8 cellular contexts compared by ENCODE assay signal in genomic region chr17:30476726-30477082, GRCh38. TPM values are rescaled to one million over a fixed set of nuclear protein-coding genes. Genes with fewer than 3 reads are reported as not detected.
DNase-seq lines count a peak whose midpoint lies in the region; ATAC-seq, FAIRE-seq and TF ChIP-seq lines count a peak whose summit lies in the region.

No MANE protein-coding gene starts in this region.

- no peak overlapping the region for H2AK5ac ChIP-seq in H1 (ENCODE audit: low read depth, low read length)

- H3K27ac ChIP-seq in SU-DHL-6 (ENCODE audit: low read depth, low read length) (no peak overlapping the region), H1 (ENCODE audit: low read depth, low read length) (no peak overlapping the region), muscle layer of duodenum (ENCODE audit: low read length) (peak overlapping the region; percentile 94)

- H4K91ac ChIP-seq in H1 (replicated peaks; ENCODE audit: insufficient read length, low read length) = no peak overlapping the region

- no peak overlapping the region; the same call in 1 of the 2 replicates for H2BK5ac ChIP-seq in H1 (ENCODE audit: low read depth, low read length)

- TF ChIP-seq POLR2A in H1 (IDR thresholded peaks at IDR 0.05; ENCODE audit: control extremely low read depth in 1 of 2, low read depth in 2 of 2, low read length in 2 of 2) (no peak), lower leg skin (IDR thresholded peaks at IDR 0.05) (no peak)

- H4K20me1 ChIP-seq in SU-DHL-6 (ENCODE audit: low read depth, low read length) (no peaks in the 10 kb centered on the region), H1 (replicated peaks in 1 of 2; ENCODE audit: control insufficient read depth in 1 of 2, insufficient read depth in 2 of 2, low read length in 2 of 2) (no peaks in the 10 kb centered on the region)

- H2BK12ac ChIP-seq in H1 (ENCODE audit: low read depth, low read length) = peak overlapping the region; percentile 29; the same call in 1 of the 2 replicates

- H3K9ac ChIP-seq in SU-DHL-6 (ENCODE audit: low read length) (peak overlapping the region; percentile 83), H1 (replicated peaks in 1 of 4; ENCODE audit: extremely low read depth in 1 of 4, low read depth in 3 of 4, low read length in 3 of 4) (0 out of 7 replicates have a peak overlapping the region, but pooled peaks of 1 of the 4 experiments have one; percentile 95)

- no peaks in the 10 kb centered on the region for H3K9me2 ChIP-seq in SU-DHL-6 (replicated peaks; ENCODE audit: insufficient read depth, low read length)

- no peaks in the 10 kb centered on the region for H3K79me1 ChIP-seq in H1 (ENCODE audit: low read depth, low read length)

- peaks cover 3% of the 10 kb centered on the region; the same call in 1 of the 2 replicates for H3K23me2 ChIP-seq in H1 (ENCODE audit: low read depth, low read length)

- peak overlapping the region; percentile 30 for H3K4me3 ChIP-seq in SU-DHL-6 (ENCODE audit: insufficient read depth, low read length, poor library complexity, severe bottlenecking)
- peak overlapping the region; percentile 16 to 90 (median 86); a peak in 5 of 8 replicates for H3K4me3 ChIP-seq in H1 (ENCODE audit: extremely low read depth in 1 of 4, insufficient read depth in 2 of 4, low read depth in 3 of 4, low read length in 4 of 4)
- peak overlapping the region; percentile 77 to 98 for H3K4me3 ChIP-seq in muscle layer of duodenum (ENCODE audit: low read depth in 1 of 2, low read length in 2 of 2)
- H3K4me3 ChIP-seq in lower leg skin (ENCODE audit: low read depth, poor library complexity, severe bottlenecking) = no peak overlapping the region

- H3K4me2 ChIP-seq in SU-DHL-6 (ENCODE audit: low read depth, low read length, poor library complexity, severe bottlenecking) = peak overlapping the region; percentile 52
- peak overlapping the region; percentile 40 to 69 for H3K4me2 ChIP-seq in H1 (ENCODE audit: insufficient read depth in 1 of 2, low read depth in 2 of 2, low read length in 2 of 2)

- DNase-seq in H1 (ENCODE audit: low read depth in 1 of 2, low spot score in 2 of 2) = peak in 1 of 2 experiments; percentile 51
- DNase-seq in lower leg skin (ENCODE audit: low spot score in 2 of 2) = no peak
- DNase-seq in middle frontal gyrus (ENCODE audit: extremely low spot score, low spot score) = no peak

- H2BK120ac ChIP-seq in H1 (replicated peaks; ENCODE audit: low read depth, low read length) = no peak overlapping the region

- H3K9me3 ChIP-seq in SU-DHL-6 (ENCODE audit: insufficient read depth, low read length) = no peaks in the 10 kb centered on the region
- H3K9me3 ChIP-seq in H1 (ENCODE audit: insufficient read depth in 2 of 2, low read depth in 1 of 2, low read length in 1 of 2) = no peaks in the 10 kb centered on the region
- H3K9me3 ChIP-seq in muscle layer of duodenum (ENCODE audit: control insufficient read depth in 1 of 2, low read length in 2 of 2) = no peaks in the 10 kb centered on the region

- H4K5ac ChIP-seq in H1 (ENCODE audit: insufficient read length, low read depth, low read length) = no peak overlapping the region

- intact Hi-C loops in lower leg skin (cut with DNase I; ENCODE audit: low total_unique reads) = no loop called here

- H3K14ac ChIP-seq in H1 (ENCODE audit: insufficient read length) = no peak overlapping the region

- WGBS in H1 (ENCODE audit: extremely low coverage in 1 of 2, insufficient coverage in 1 of 2, insufficient read length in 1 of 2, insufficient replicate concordance in 2 of 2, low coverage in 1 of 2, low lambda C conversion rate in 2 of 2, missing lambda C conversion rate in 1 of 2), 2 experiments = 58% methylated on average over 7 of the region's 7 CpGs; no CpG with 5 or more reads in 1 of the 2 experiments
- WGBS in lower leg skin, 2 donors = 15 to 17% methylated on average over 7 of the region's 7 CpGs

- ATAC-seq in GM18519 (IDR thresholded peaks at IDR 0.05; ENCODE audit: low FRiP score, unreplicated experiment) = peak; percentile 4
- peak; percentile 17 for ATAC-seq in HG02973 (IDR thresholded peaks at IDR 0.05; ENCODE audit: unreplicated experiment)
- ATAC-seq in GM21360 (IDR thresholded peaks at IDR 0.05; ENCODE audit: unreplicated experiment) = no peak

- no peak for TF ChIP-seq RAD21 in H1 (IDR thresholded peaks at IDR 0.05 in 1 of 2, conservative IDR thresholded peaks at IDR 0.05 in 1 of 2; ENCODE audit: low read depth in 2 of 2, low read length in 2 of 2)

- no peak overlapping the region for H3K23ac ChIP-seq in H1 (ENCODE audit: insufficient read length)

- H3K56ac ChIP-seq in H1 (replicated peaks; ENCODE audit: insufficient read length, low read depth, low read length) = no peak overlapping the region

- no peak for FAIRE-seq in H1 (lab: Jason Lieb, UNC)

- H4K8ac ChIP-seq in H1 (ENCODE audit: extremely low read depth, insufficient read depth, low read length) = no peak overlapping the region

- peaks cover 0 to 3% (median 0%) of the 10 kb centered on the region in 4 experiments; a peak in 1 of 7 replicates for H3K4me1 ChIP-seq in H1 (replicated peaks in 1 of 4; ENCODE audit: control insufficient read depth in 3 of 4, insufficient read depth in 4 of 4, low read length in 3 of 4)
- peaks cover 4 to 13% of the 10 kb centered on the region in 2 donors for H3K4me1 ChIP-seq in muscle layer of duodenum (ENCODE audit: control insufficient read depth in 1 of 2, insufficient read depth in 2 of 2, low read length in 2 of 2)

- H3K4ac ChIP-seq in H1 (replicated peaks; ENCODE audit: insufficient read length, low read depth, low read length) = no peak overlapping the region

- H3K36me3 ChIP-seq in SU-DHL-6 (ENCODE audit: low read length) (peaks cover 4% of the 10 kb centered on the region; the same call in 1 of the 2 replicates), H1 (ENCODE audit: control insufficient read depth in 2 of 4, insufficient read depth in 4 of 4, low read length in 3 of 4) (peaks cover 0 to 11% (median 4%) of the 10 kb centered on the region in 4 experiments; a peak in 3 of 8 replicates), muscle layer of duodenum (ENCODE audit: control insufficient read depth in 1 of 2, insufficient read depth in 2 of 2, low read length in 2 of 2) (peaks cover 7 to 10% of the 10 kb centered on the region in 2 donors)

- TF ChIP-seq EP300 in H1 (IDR thresholded peaks at IDR 0.05; ENCODE audit: borderline replicate concordance in 1 of 2, low read depth in 2 of 2, low read length in 2 of 2) = no peak

- peak overlapping the region; percentile 73; the same call in 1 of the 2 replicates for H3K18ac ChIP-seq in H1 (ENCODE audit: extremely low read depth, low read length)

- H2BK20ac ChIP-seq in H1 (ENCODE audit: low read length) = no peak overlapping the region

- no peaks in the 10 kb centered on the region for H3K27me3 ChIP-seq in SU-DHL-6 (ENCODE audit: low read length)
- no peaks in the 10 kb centered on the region; a peak in 1 of 7 replicates for H3K27me3 ChIP-seq in H1 (replicated peaks in 1 of 4; ENCODE audit: control insufficient read depth in 3 of 4, extremely low read depth in 1 of 4, insufficient read depth in 3 of 4, low read length in 3 of 4)
- no peaks in the 10 kb centered on the region for H3K27me3 ChIP-seq in muscle layer of duodenum (ENCODE audit: low read depth, low read length)

- H3K79me2 ChIP-seq in SU-DHL-6 (ENCODE audit: insufficient read depth, low read length) (peaks cover 25% of the 10 kb centered on the region), H1 (ENCODE audit: control insufficient read depth in 1 of 2, insufficient read depth in 2 of 2, low read length in 2 of 2) (peaks cover 3 to 17% of the 10 kb centered on the region in 2 experiments; a peak in 3 of 4 replicates)

- POLR2A ChIA-PET in H1 (lab: Charles Lee; ENCODE audit: partially characterized antibody) = interaction anchor here (0.8 to 1.5 kb wide), 8 partner anchors 9 to 225 kb away, joined by 3 to 9 read pairs (median 3); partner anchors contain the start of gene BLMH

- TF ChIP-seq CTCF in SU-DHL-6 (IDR thresholded peaks at IDR 0.05; ENCODE audit: insufficient read depth, low read length, poor library complexity, severe bottlenecking) = no peak
- no peak for TF ChIP-seq CTCF in H1 (IDR thresholded peaks at IDR 0.05; ENCODE audit: control extremely low read depth in 1 of 3, insufficient read depth in 1 of 3, low read depth in 1 of 3, low read length in 3 of 3)
- no peak for TF ChIP-seq CTCF in lower leg skin (IDR thresholded peaks at IDR 0.05)

- no peak overlapping the region for H2BK15ac ChIP-seq in H1 (ENCODE audit: low read length)

- peaks cover 3% of the 10 kb centered on the region; the same call in 1 of the 2 replicates for H3F3A ChIP-seq in SU-DHL-6 (ENCODE audit: insufficient read depth)

- peak overlapping the region; percentile 90 for H2AFZ ChIP-seq in SU-DHL-6 (ENCODE audit: low read depth, low read length, severe bottlenecking)
- peak overlapping the region; percentile 95 for H2AFZ ChIP-seq in H1 (ENCODE audit: low read length)

- CTCF ChIA-PET in H1 (lab: Charles Lee; ENCODE audit: partially characterized antibody) = interaction anchor here (0.7 to 2.7 kb wide), 15 partner anchors 11 to 242 kb away, joined by 3 to 15 read pairs (median 4); no protein-coding TSS in a partner anchor

TF ChIP-seq in H1, 55 proteins besides CTCF, POLR2A, EP300 and RAD21 (continues in another document):
- TF ChIP-seq NANOG (IDR thresholded peaks at IDR 0.05; ENCODE audit: insufficient read depth, low read depth, low read length, poor library complexity, severe bottlenecking) = no peak

RNA-seq across cellular contexts. Expression of gene GOSR1, which starts 0.5 kb away (rescaled TPM):
- total RNA-seq in H1 (2021; fragmentation: NEBNext Ultra II Directional; extraction: Animal tissue kit (Norgen Biotek cat#: 25700)) = 38.0 and 43.3 TPM in 2 replicates
- 7.4 and 9.2 TPM in 2 replicates for polyA plus RNA-seq in H1 (2011; rRNA removed)
- 13.8 TPM for polyA plus RNA-seq in H1 (2011; cell fraction: cytosol; rRNA removed)
- 6.8 TPM for polyA plus RNA-seq in H1 (2011; cell fraction: nucleus; rRNA removed)
- polyA plus RNA-seq in H1 (2012, experiment 1 of 2) = 26.1 to 37.0 TPM (median 30.5 TPM) in 4 replicates
- 8.1 TPM for polyA plus RNA-seq in H1 (2012, experiment 2 of 2)
- 23.2 TPM for polyA plus RNA-seq in H1 (2013, experiment 1 of 2)
- polyA plus RNA-seq in H1 (2013, experiment 2 of 2) = 23.0 TPM
- polyA minus RNA-seq in H1 (2011; rRNA and poly(A)+ RNA removed) = 27.6 and 35.8 TPM in 2 replicates
- polyA minus RNA-seq in H1 (2011; cell fraction: cytosol; rRNA and poly(A)+ RNA removed) = 14.2 TPM
- 33.2 TPM for polyA minus RNA-seq in H1 (2011; cell fraction: nucleus; rRNA and poly(A)+ RNA removed)
- total RNA-seq in lower leg skin = 10 to 100 TPM; 19.6 to 41.6 (median 35.7) TPM
